Comparison of ENCODE assay signal across 1 cellular context in the genomic region with DNA sequence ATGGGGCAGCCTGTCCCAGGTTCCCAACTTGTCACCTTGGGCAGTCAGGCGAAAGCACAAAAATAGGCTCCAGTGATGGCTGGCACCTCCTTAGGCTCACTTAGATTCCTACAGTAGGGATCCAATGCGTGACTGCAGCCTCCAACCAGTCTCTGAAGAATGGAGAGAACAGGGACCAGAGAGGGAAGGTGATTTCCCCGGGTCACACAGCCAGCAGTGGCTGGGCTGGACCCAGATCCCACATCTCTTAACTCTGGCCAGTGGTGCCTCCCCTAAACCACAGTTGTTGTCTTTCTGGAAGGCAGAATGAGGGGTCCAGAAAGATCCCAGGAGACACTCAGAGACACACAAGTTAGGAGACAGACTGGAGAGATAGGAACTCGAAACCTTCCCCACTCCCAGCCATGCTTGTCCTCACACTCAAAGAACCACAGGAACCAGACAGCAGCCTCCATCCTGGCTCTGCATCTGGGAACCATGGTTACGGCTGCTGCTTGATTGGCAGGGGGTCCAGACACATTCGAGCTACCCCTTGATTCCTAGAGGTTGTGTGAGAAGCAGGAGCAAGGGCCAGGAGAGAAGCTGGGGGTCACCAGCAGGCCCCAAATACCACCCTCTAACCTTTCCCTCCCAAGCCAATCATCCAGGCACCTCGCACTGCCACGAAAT.
TF ChIP-seq lines count a peak whose summit lies in the region.

No MANE protein-coding gene starts in this region.

TF ChIP-seq in HEK293T, 16 proteins besides CTCF, POLR2A, EP300 and RAD21:
- TF ChIP-seq, protein P1, sequence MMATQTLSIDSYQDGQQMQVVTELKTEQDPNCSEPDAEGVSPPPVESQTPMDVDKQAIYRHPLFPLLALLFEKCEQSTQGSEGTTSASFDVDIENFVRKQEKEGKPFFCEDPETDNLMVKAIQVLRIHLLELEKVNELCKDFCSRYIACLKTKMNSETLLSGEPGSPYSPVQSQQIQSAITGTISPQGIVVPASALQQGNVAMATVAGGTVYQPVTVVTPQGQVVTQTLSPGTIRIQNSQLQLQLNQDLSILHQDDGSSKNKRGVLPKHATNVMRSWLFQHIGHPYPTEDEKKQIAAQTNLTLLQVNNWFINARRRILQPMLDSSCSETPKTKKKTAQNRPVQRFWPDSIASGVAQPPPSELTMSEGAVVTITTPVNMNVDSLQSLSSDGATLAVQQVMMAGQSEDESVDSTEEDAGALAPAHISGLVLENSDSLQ (IDR thresholded peaks at IDR 0.05): 0 out of 2 replicates have a peak, but pooled peaks have one; percentile 19
- no peak for TF ChIP-seq TARDBP (IDR thresholded peaks at IDR 0.05)
TF ChIP-seq in HEK293T: peak in this region for 1.
